14 cellular contexts compared by ENCODE assay signal in the genomic region with DNA sequence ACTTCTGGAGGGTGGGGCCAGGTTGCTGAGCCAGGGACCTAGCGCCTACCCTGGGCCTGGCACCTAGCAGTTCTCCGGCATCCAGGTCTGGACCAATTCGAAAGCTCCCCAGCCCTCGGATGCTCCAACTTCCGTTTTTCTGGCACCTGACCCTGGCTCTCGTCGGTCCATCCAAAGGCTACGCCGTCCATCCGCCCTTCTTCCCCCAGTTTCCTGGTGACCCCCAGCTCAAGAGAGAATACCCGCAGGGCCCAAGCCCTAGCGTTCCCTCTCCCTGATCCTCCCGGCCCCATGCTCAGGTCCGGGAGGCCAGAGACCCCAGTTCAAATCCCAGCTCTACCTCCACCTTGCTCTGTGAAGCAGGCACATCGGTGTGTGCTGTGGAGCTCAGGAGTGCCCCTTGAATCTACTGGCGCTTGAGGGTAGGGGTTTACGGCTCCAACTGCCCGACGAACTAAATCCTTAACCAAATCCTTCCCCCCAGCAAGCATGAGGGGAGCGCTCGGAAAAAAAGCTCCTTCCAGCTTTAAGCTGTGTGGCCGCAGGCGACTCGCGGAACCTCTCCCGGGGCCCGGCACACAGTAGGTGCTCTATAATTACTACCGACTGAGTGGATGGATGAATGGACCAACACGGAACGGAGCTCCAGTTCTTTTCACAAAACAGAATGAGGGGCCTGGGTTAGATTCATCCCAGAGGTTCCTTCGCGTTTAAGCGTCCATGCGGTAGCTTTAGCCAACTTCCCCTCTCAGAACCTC. TPM values are rescaled to one million over a fixed set of nuclear protein-coding genes. Genes with fewer than 3 reads are reported as not detected.
A peak's percentile ranks its signal among the peaks of the same experiment; 100 is the strongest.
DNase-seq lines count a peak whose midpoint lies in the region; ATAC-seq and TF ChIP-seq lines count a peak whose summit lies in the region.
"Had no signal": no experiment of that assay in that cellular context is flagged by ENCODE, and none has a peak within 500 bp of the region (broad histone marks: within the 10 kb centered on the region; RNA-seq: fewer than 3 reads in every experiment).

No MANE protein-coding gene starts in this region.

- peak overlapping the region; percentile 76 for H3K4me3 Mint-ChIP-seq in endodermal cell
- peak overlapping the region; percentile 20 for H3K4me3 Mint-ChIP-seq in osteocyte (ENCODE audit: unreplicated experiment)
- H3K4me3 Mint-ChIP-seq in CD4-positive, alpha-beta T cell = no peak overlapping the region
- no peak overlapping the region for H3K4me3 Mint-ChIP-seq in effector memory CD8-positive, alpha-beta T cell
- peak overlapping the region in 1 of 2 donors; percentile 84 for H3K4me3 Mint-ChIP-seq in CD14-positive monocyte
- H3K4me3 Mint-ChIP-seq: activated T-helper 1 cell treated with anti-CD3 and anti-CD28 coated beads, Interleukin-12 subunit alpha, Interleukin-12 subunit beta, Interleukin-2, Interleukin-4 antibody, amounts not matched to agents 30 ng/mL and 10 ng/mL and 1 ng/mL, durations not matched to agents 14 hours and 24 hours and 36 hours; T-helper 1 cell treated with Interleukin-12 subunit alpha and Interleukin-12 subunit beta and Interleukin-4 antibody, amounts not matched to agents 30 μg/mL and 1 μg/mL, for 36 hours had no signal

- H3K27ac Mint-ChIP-seq in endodermal cell (no peak overlapping the region), osteocyte (ENCODE audit: unreplicated experiment) (no peak overlapping the region), CD14-positive monocyte (no peak overlapping the region)
- no peak overlapping the region for H3K27ac Mint-ChIP-seq in CD4-positive, alpha-beta T cell
- no peak overlapping the region for H3K27ac Mint-ChIP-seq in effector memory CD8-positive, alpha-beta T cell
- H3K27ac Mint-ChIP-seq: activated T-helper 1 cell treated with anti-CD3 and anti-CD28 coated beads, Interleukin-12 subunit alpha, Interleukin-12 subunit beta, Interleukin-2, Interleukin-4 antibody, amounts not matched to agents 30 ng/mL and 10 ng/mL and 1 ng/mL, durations not matched to agents 14 hours and 24 hours and 36 hours; T-helper 1 cell treated with Interleukin-12 subunit alpha and Interleukin-12 subunit beta and Interleukin-4 antibody, amounts not matched to agents 30 μg/mL and 1 μg/mL, for 36 hours had no signal

- intact Hi-C loops in CD4-positive, alpha-beta T cell (cut with DNase I, micrococcal nuclease) = no loop called here
- intact Hi-C loops in CD14-positive monocyte (cut with micrococcal nuclease) = no loop called here

- H3K4me1 ChIP-seq in endodermal cell (ENCODE audit: control insufficient read depth, insufficient read depth, low read length) = peaks cover 4% of the 10 kb centered on the region

- H3K4me1 Mint-ChIP-seq in endodermal cell (peaks cover 19% of the 10 kb centered on the region), osteocyte (ENCODE audit: unreplicated experiment) (peaks cover 21% of the 10 kb centered on the region), CD14-positive monocyte (no peaks in the 10 kb centered on the region)
- H3K4me1 Mint-ChIP-seq in CD4-positive, alpha-beta T cell (ENCODE audit: low read depth) = no peaks in the 10 kb centered on the region
- peaks cover 1 to 4% of the 10 kb centered on the region in 2 donors for H3K4me1 Mint-ChIP-seq in effector memory CD8-positive, alpha-beta T cell (ENCODE audit: low read depth in 2 of 2)

- whole genome bisulfite sequencing in endodermal cell (ENCODE audit: insufficient coverage in 1 of 2, insufficient read length in 1 of 2), 2 experiments = 19% methylated on average over 19 to 34 of the region's 34 CpGs

- peaks cover 67% of the 10 kb centered on the region for H3K27me3 Mint-ChIP-seq in endodermal cell (ENCODE audit: insufficient read depth)
- H3K27me3 Mint-ChIP-seq in osteocyte (ENCODE audit: unreplicated experiment) = peaks cover 65% of the 10 kb centered on the region
- H3K27me3 Mint-ChIP-seq in CD4-positive, alpha-beta T cell = peaks cover 75% of the 10 kb centered on the region
- peaks cover 67 to 81% of the 10 kb centered on the region in 2 donors for H3K27me3 Mint-ChIP-seq in effector memory CD8-positive, alpha-beta T cell
- peaks cover 61 to 83% (median 67%) of the 10 kb centered on the region in 3 donors for H3K27me3 Mint-ChIP-seq in CD14-positive monocyte (ENCODE audit: low read depth in 3 of 3)

- CTCF ChIA-PET in CD4-positive, alpha-beta T cell (lab: Charles Lee) = no interaction called here

- H3K4me3 ChIP-seq in H7 (ENCODE audit: insufficient read depth, low read depth, low read length) = peak overlapping the region; percentile 30
- no peak overlapping the region for H3K4me3 ChIP-seq in endodermal cell (ENCODE audit: low read length)

- H3K36me3 Mint-ChIP-seq in endodermal cell (ENCODE audit: low read depth) (no peaks in the 10 kb centered on the region), osteocyte (ENCODE audit: unreplicated experiment) (no peaks in the 10 kb centered on the region), CD14-positive monocyte (no peaks in the 10 kb centered on the region)
- H3K36me3 Mint-ChIP-seq in CD4-positive, alpha-beta T cell (ENCODE audit: low read depth) = no peaks in the 10 kb centered on the region
- H3K36me3 Mint-ChIP-seq in effector memory CD8-positive, alpha-beta T cell (ENCODE audit: insufficient read depth) = peaks cover 3% of the 10 kb centered on the region

- H3K9ac ChIP-seq in endodermal cell (ENCODE audit: extremely low read depth, low read length, poor library complexity, severe bottlenecking) = no peak overlapping the region

- H3K9me3 ChIP-seq in endodermal cell (ENCODE audit: control insufficient read depth, low read length) = no peaks in the 10 kb centered on the region
- peaks cover 5% of the 10 kb centered on the region for H3K9me3 ChIP-seq in CD4-positive, alpha-beta T cell (ENCODE audit: control insufficient read depth, low read length)
- H3K9me3 ChIP-seq: neutrophil, sigmoid colon had no signal

- no peak overlapping the region for H3K27ac ChIP-seq in endodermal cell (ENCODE audit: low read depth, low read length)
- no peak overlapping the region for H3K27ac ChIP-seq in CD4-positive, alpha-beta T cell (ENCODE audit: low read depth, low read length)
- H3K27ac ChIP-seq: neutrophil, sigmoid colon had no signal

- no peak for TF ChIP-seq CTCF in endodermal cell (conservative IDR thresholded peaks at IDR 0.05)
- no peak for TF ChIP-seq CTCF in osteocyte (IDR thresholded peaks at IDR 0.05)
- no peak for TF ChIP-seq CTCF in CD4-positive, alpha-beta T cell (IDR thresholded peaks at IDR 0.05)
- no peak for TF ChIP-seq CTCF in CD14-positive monocyte (IDR thresholded peaks at IDR 0.05)

- ATAC-seq in CD4-positive, alpha-beta T cell (ENCODE audit: poor library complexity) = no peak
- ATAC-seq in effector memory CD8-positive, alpha-beta T cell (replicated peaks) = no peak

- H3K27me3 ChIP-seq in H7 (ENCODE audit: control insufficient read depth, insufficient read depth, low read length) = peaks cover 54% of the 10 kb centered on the region
- peaks cover 71% of the 10 kb centered on the region for H3K27me3 ChIP-seq in endodermal cell (ENCODE audit: control insufficient read depth, insufficient read depth, low read length, poor library complexity, severe bottlenecking)
- H3K27me3 ChIP-seq in CD4-positive, alpha-beta T cell (ENCODE audit: control insufficient read depth, insufficient read depth, low read length) = peaks cover 56% of the 10 kb centered on the region

- H3K9me3 Mint-ChIP-seq in endodermal cell (peaks cover under 1% of the 10 kb centered on the region), osteocyte (ENCODE audit: unreplicated experiment) (peaks cover under 1% of the 10 kb centered on the region), CD14-positive monocyte (peaks cover 0 to 18% (median 10%) of the 10 kb centered on the region in 7 donors)
- H3K9me3 Mint-ChIP-seq in CD4-positive, alpha-beta T cell = no peaks in the 10 kb centered on the region
- H3K9me3 Mint-ChIP-seq in effector memory CD8-positive, alpha-beta T cell = no peaks in the 10 kb centered on the region
- H3K9me3 Mint-ChIP-seq: activated T-helper 1 cell treated with anti-CD3 and anti-CD28 coated beads, Interleukin-12 subunit alpha, Interleukin-12 subunit beta, Interleukin-2, Interleukin-4 antibody, amounts not matched to agents 30 ng/mL and 10 ng/mL and 1 ng/mL, durations not matched to agents 14 hours and 24 hours and 36 hours had no signal

- POLR2A ChIA-PET in CD4-positive, alpha-beta T cell (lab: Charles Lee) = no interaction called here

- peak; percentile 31 for DNase-seq in NCI-H345 (lab: John Stamatoyannopoulos, UW)
- no peak for DNase-seq in NCI-H345 treated with DMSO at 0.1 percent for 48 hours (lab: John Stamatoyannopoulos, UW; ENCODE audit: unreplicated experiment)
- peak; percentile 64 for DNase-seq in H7
- DNase-seq in endodermal cell = no peak
- no peak for DNase-seq in osteocyte (ENCODE audit: extremely low spot score, unreplicated experiment)
- no peak for DNase-seq in CD4-positive, alpha-beta T cell
- no peak for DNase-seq in effector memory CD8-positive, alpha-beta T cell
- no peak for DNase-seq in CD14-positive monocyte (ENCODE audit: low spot score)
- DNase-seq: head of caudate nucleus, sigmoid colon had no signal

- H3K36me3 ChIP-seq in H7 (replicated peaks; ENCODE audit: control insufficient read depth, insufficient read depth, low read length) = no peaks in the 10 kb centered on the region
- no peaks in the 10 kb centered on the region for H3K36me3 ChIP-seq in endodermal cell (ENCODE audit: control insufficient read depth, insufficient read depth, low read length)
- H3K36me3 ChIP-seq: neutrophil, sigmoid colon had no signal

RNA-seq across cellular contexts. Expression of a gene that starts 1.1 kb away (rescaled TPM):
- 101 and 106 TPM in 2 replicates for total RNA-seq in H7 (2014; rRNA removed; shearing (Covaris generic))
- 10 to 100 TPM; 40.0 to 64.9 TPM for total RNA-seq in endodermal cell
- polyA plus RNA-seq in endodermal cell (2013, experiment 1 of 2) = 137 TPM
- 115 TPM for polyA plus RNA-seq in endodermal cell (2013, experiment 2 of 2)
- total RNA-seq in osteocyte = 24.5 and 24.7 TPM in 2 replicates
- not detected for total RNA-seq in CD4-positive, alpha-beta T cell
- polyA plus RNA-seq in CD14-positive monocyte = not detected
- total RNA-seq: activated CD8-positive, alpha-beta memory T cell treated with anti-CD3 and anti-CD28 coated beads for 36 hours; activated T-helper 1 cell treated with anti-CD3 and anti-CD28 coated beads, Interleukin-12 subunit alpha, Interleukin-12 subunit beta, Interleukin-2, Interleukin-4 antibody, amounts not matched to agents 30 ng/mL and 10 ng/mL and 1 ng/mL, durations not matched to agents 14 hours and 24 hours and 36 hours had no signal

Comparison
In these comparisons a context has a peak if more than half of its experiments do, and no peak if none do; other contexts are left out.
1. DNase-seq: peak in NCI-H345 (single experiment) and H7 (single experiment); none in NCI-H345 treated with DMSO at 0.1 percent for 48 hours (single experiment), endodermal cell (single experiment), osteocyte (single experiment), CD4-positive, alpha-beta T cell (0 of 10), effector memory CD8-positive, alpha-beta T cell (0 of 3) and CD14-positive monocyte (single experiment).
2. H3K4me3 Mint-ChIP-seq: peak in endodermal cell (single experiment) and osteocyte (single experiment); none in CD4-positive, alpha-beta T cell (single experiment) and effector memory CD8-positive, alpha-beta T cell (0 of 2).
3. RNA of a gene that starts 1.1 kb away (total RNA-seq): 101 to 106 TPM in H7, 40.0 to 64.9 TPM in endodermal cell and 24.5 to 24.7 TPM in osteocyte; not detected in CD4-positive, alpha-beta T cell; every median in the first group is over 10 times any median in the second.